In the genomic region with DNA sequence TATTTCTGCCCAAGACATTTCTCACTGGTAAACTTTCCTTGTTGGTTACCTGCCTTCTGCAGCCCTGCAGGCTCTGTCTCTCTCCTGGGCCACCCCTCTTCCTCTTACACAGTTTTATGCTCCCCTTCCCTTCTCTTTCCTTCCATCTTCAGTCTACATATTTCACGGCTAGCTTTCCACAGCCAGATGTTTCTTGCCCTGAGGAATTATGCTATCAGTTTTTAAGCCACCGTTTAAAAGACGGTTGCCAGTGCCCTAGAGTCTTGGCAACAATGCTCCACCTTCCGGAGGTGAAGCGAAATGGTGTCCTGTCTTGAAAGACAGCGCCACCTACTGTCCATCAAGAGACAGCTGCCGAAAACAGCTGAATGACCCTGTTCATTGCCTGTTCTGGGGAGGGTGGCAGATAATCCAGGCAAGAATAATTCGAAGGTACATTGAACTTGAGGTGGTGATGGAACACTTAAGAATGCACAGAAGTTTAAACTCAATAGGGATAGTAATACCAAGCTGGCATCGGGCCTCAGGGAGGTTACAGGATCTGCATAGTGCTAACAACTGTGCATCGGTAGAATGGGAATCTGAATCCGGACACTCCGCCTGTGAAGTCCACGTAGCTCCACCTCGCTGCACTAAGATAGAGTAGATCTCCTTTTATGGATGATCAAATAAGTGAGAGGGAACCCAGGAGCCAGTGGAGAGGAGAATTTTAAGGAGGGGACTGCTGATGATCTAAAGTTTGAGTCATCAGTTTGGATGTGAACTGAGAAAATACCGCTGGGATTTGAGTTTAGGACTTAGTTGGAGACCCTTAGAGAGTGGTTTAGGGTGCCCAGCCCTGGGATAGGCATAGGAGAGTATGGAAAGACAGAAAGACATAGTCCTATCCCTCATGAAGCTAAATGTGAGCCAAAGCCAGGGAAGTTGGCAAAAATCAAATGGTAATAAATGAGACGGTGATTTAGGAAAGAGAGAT, we compare ENCODE assay signal across 8 cellular contexts. TPM values are rescaled to one million over a fixed set of nuclear protein-coding genes. Genes with fewer than 3 reads are reported as not detected.
DNase-seq lines count a peak whose midpoint lies in the region; ATAC-seq and TF ChIP-seq lines count a peak whose summit lies in the region.

No MANE protein-coding gene starts in this region.

- TF ChIP-seq CTCF in left ventricle myocardium inferior (IDR thresholded peaks at IDR 0.05; ENCODE audit: borderline replicate concordance), result peak; percentile 99

- peaks cover 16% of the 10 kb centered on the region for H3K4me1 ChIP-seq in left ventricle myocardium inferior

- DNase-seq in CD1c-positive myeloid dendritic cell (ENCODE audit: extremely low spot score) (peak; percentile 87), NCI-H146 (lab: John Stamatoyannopoulos, UW) (peak; percentile 81), T-helper 2 cell (peak in 4 of 5 experiments; percentile 39 to 88 (median 58)), amygdala (lab: John Stamatoyannopoulos, UW) (peak in 42 of 56 donors; percentile 1 to 69 (median 18)), left ventricle myocardium inferior (peak; percentile 31), retina (peak; percentile 84)

- H3K36me3 ChIP-seq in left ventricle myocardium inferior, result no peaks in the 10 kb centered on the region

- intact Hi-C loops in left ventricle myocardium inferior (cut with micrococcal nuclease), result no loop called here

- H3K9me3 ChIP-seq in left ventricle myocardium inferior (replicated peaks), result no peaks in the 10 kb centered on the region

- ATAC-seq in GM21367 (IDR thresholded peaks at IDR 0.05; ENCODE audit: unreplicated experiment) (peak; percentile 71), HG02884 (IDR thresholded peaks at IDR 0.05; ENCODE audit: unreplicated experiment) (no peak)

- H3K4me3 ChIP-seq in left ventricle myocardium inferior, result no peak overlapping the region

- peaks cover 96% of the 10 kb centered on the region for H3K27me3 ChIP-seq in left ventricle myocardium inferior (ENCODE audit: low read depth)

- no peak overlapping the region for H3K27ac ChIP-seq in left ventricle myocardium inferior (replicated peaks)

RNA-seq across cellular contexts. Expression of a gene that starts 4.8 kb away (rescaled TPM):
- total RNA-seq in left ventricle myocardium inferior, result not detected

RNA-seq across cellular contexts. Expression of a gene that starts 18.3 kb away (rescaled TPM):
- not detected for total RNA-seq in left ventricle myocardium inferior

RNA-seq across cellular contexts. Expression of a gene that starts 29.8 kb away (rescaled TPM):
- total RNA-seq in left ventricle myocardium inferior, result not detected

RNA-seq across cellular contexts. Expression of a gene that starts 32.2 kb away (rescaled TPM):
- not detected for total RNA-seq in left ventricle myocardium inferior

RNA-seq across cellular contexts. Expression of a gene that starts 55.6 kb away (rescaled TPM):
- total RNA-seq in left ventricle myocardium inferior, result not detected

Comparison
In these comparisons a context has a peak if more than half of its experiments do, and no peak if none do; other contexts are left out.
1. DNase-seq: peak in every context shown above with its lines; median percentile 87 in CD1c-positive myeloid dendritic cell; 84 in retina; 81 in NCI-H146; 58 in T-helper 2 cell; 31 in left ventricle myocardium inferior; 18 in amygdala.